Comparison of ENCODE assay signal across 11 cellular contexts in genomic region chr21:29121759-29122158, GRCh38. TPM values are rescaled to one million over a fixed set of nuclear protein-coding genes. Genes with fewer than 3 reads are reported as not detected.
DNase-seq lines count a peak whose midpoint lies in the region; ATAC-seq and TF ChIP-seq lines count a peak whose summit lies in the region.
"Had no signal": no experiment of that assay in that cellular context is flagged by ENCODE, and none has a peak within 500 bp of the region (broad histone marks: within the 10 kb centered on the region; RNA-seq: fewer than 3 reads in every experiment).

No MANE protein-coding gene starts in this region.

- ATAC-seq in HG02623 (IDR thresholded peaks at IDR 0.05; ENCODE audit: unreplicated experiment) (peak; percentile 73), HG03457 (IDR thresholded peaks at IDR 0.05; ENCODE audit: unreplicated experiment) (peak; percentile 63), left cardiac atrium (no peak)

- no peak for TF ChIP-seq CTCF in GM10266 (IDR thresholded peaks at IDR 0.05; ENCODE audit: control insufficient read depth, insufficient read depth, low read depth, missing control alignments)

- DNase-seq in GM10266 (ENCODE audit: extremely low spot score) (peak; percentile 38), left cardiac atrium (no peak), GOT3 (lab: John Stamatoyannopoulos, UW) (no peak), NCI-H748 treated with DMSO at 0.1 percent for 48 hours (lab: John Stamatoyannopoulos, UW) (no peak), inferior parietal cortex (ENCODE audit: extremely low spot score) (no peak)
- DNase-seq: cerebellar nuclear complex, NCI-H1417 treated with DMSO at 0.1 percent for 48 hours, substantia nigra had no signal

- intact Hi-C loops in left cardiac atrium (cut with DNase I) = no loop called here

- TF ChIP-seq POLR2A in GM19193 (IDR thresholded peaks at IDR 0.05; ENCODE audit: extremely low read depth, insufficient read depth, insufficient read length) = peak; percentile 67

RNA-seq across cellular contexts. Expression of gene MAP3K7CL, which starts 8.7 kb away (rescaled TPM):
- 1 to 10 TPM; 2.3 to 5.4 TPM for total RNA-seq in left cardiac atrium

RNA-seq across cellular contexts. Expression of gene CCT8, which starts 48.3 kb away (rescaled TPM):
- total RNA-seq in left cardiac atrium = 100 to 1,000 TPM in 1 of 2 donors, 10 to 100 TPM in 1; 97.5 to 117 TPM

Comparison
In these comparisons a context has a peak if more than half of its experiments do, and no peak if none do; other contexts are left out.
1. ATAC-seq: peak in HG02623 (single experiment) and HG03457 (single experiment); none in left cardiac atrium (0 of 2).